In genomic region chr11:128516886-128517285, GRCh38 we compare ENCODE assay signal across 12 cellular contexts.
DNase-seq lines count a peak whose midpoint lies in the region; ATAC-seq and TF ChIP-seq lines count a peak whose summit lies in the region.
"Had no signal": no experiment of that assay in that cellular context is flagged by ENCODE, and none has a peak within 500 bp of the region (broad histone marks: within the 10 kb centered on the region; RNA-seq: fewer than 3 reads in every experiment).

No MANE protein-coding gene starts in this region.

- H4K91ac ChIP-seq in mesenchymal stem cell (ENCODE audit: low read length) = no peak overlapping the region

- peak overlapping the region; percentile 97 for H3K4me3 Mint-ChIP-seq in activated naive CD8-positive, alpha-beta T cell

- no peak overlapping the region for H3K4ac ChIP-seq in mesenchymal stem cell (ENCODE audit: low read depth in 1 of 2, low read length in 2 of 2)

- peak overlapping the region; percentile 66 for H2AK5ac ChIP-seq in mesenchymal stem cell (ENCODE audit: low read length, severe bottlenecking)

- no peaks in the 10 kb centered on the region for H3K27me3 ChIP-seq in heart right ventricle
- H3K27me3 ChIP-seq in mesenchymal stem cell (ENCODE audit: control insufficient read depth in 1 of 2, insufficient read depth in 1 of 2, low read length in 2 of 2) = no peaks in the 10 kb centered on the region

- H3K9me3 Mint-ChIP-seq in activated naive CD8-positive, alpha-beta T cell (ENCODE audit: low read depth) = no peaks in the 10 kb centered on the region
- H3K9me3 Mint-ChIP-seq: CD14-positive monocyte had no signal

- DNase-seq in heart right ventricle = no peak
- no peak for DNase-seq in Right ventricle myocardium inferior (ENCODE audit: missing footprints)
- no peak for DNase-seq in mesenchymal stem cell
- no peak for DNase-seq in sciatic nerve (ENCODE audit: low spot score)
- DNase-seq in SK-N-DZ (ENCODE audit: low spot score) = no peak
- no peak for DNase-seq in H4 (ENCODE audit: low spot score)
- DNase-seq: amniotic stem cell, glutamatergic neuron, NCI-H1417 had no signal

- H3K4me1 ChIP-seq in heart right ventricle = peaks cover 15 to 90% (median 78%) of the 10 kb centered on the region in 9 donors
- H3K4me1 ChIP-seq in mesenchymal stem cell (ENCODE audit: control insufficient read depth, insufficient read depth, low read depth, low read length) = peaks cover 11% of the 10 kb centered on the region
- H3K4me1 ChIP-seq in urinary bladder (ENCODE audit: insufficient read depth) = peaks cover 2% of the 10 kb centered on the region

- H3K9ac ChIP-seq in mesenchymal stem cell (ENCODE audit: low read length) = peak overlapping the region; percentile 99

- H3K23ac ChIP-seq in mesenchymal stem cell (ENCODE audit: low read length in 2 of 2) = no peak overlapping the region

- no peak overlapping the region for H2BK12ac ChIP-seq in mesenchymal stem cell (ENCODE audit: low read length in 2 of 2)

- peak overlapping the region; percentile 1 for H4K8ac ChIP-seq in mesenchymal stem cell (ENCODE audit: low read length)

- peak overlapping the region; percentile 50 for H2BK120ac ChIP-seq in mesenchymal stem cell (ENCODE audit: low read depth, low read length)

- H3K4me1 Mint-ChIP-seq in activated naive CD8-positive, alpha-beta T cell (ENCODE audit: low read depth) = peaks cover 64% of the 10 kb centered on the region

- no peak overlapping the region for H3K14ac ChIP-seq in mesenchymal stem cell (ENCODE audit: low read length in 2 of 2)

- no peaks in the 10 kb centered on the region for H3K79me1 ChIP-seq in mesenchymal stem cell (replicated peaks; ENCODE audit: low read length, poor library complexity, severe bottlenecking)

- H3K27ac Mint-ChIP-seq in activated naive CD8-positive, alpha-beta T cell = peak overlapping the region; percentile 99

- no peak overlapping the region for H2AFZ ChIP-seq in mesenchymal stem cell (ENCODE audit: low read depth, low read length)

- no peaks in the 10 kb centered on the region for H3K9me3 ChIP-seq in heart right ventricle
- no peaks in the 10 kb centered on the region for H3K9me3 ChIP-seq in mesenchymal stem cell (ENCODE audit: control insufficient read depth, low read length)

- H3K27me3 Mint-ChIP-seq in activated naive CD8-positive, alpha-beta T cell = no peaks in the 10 kb centered on the region

- WGBS in heart right ventricle, 2 donors = 45 to 46% methylated on average over 4 of the region's 4 CpGs
- 78% methylated on average over 3 of the region's 4 CpGs for WGBS in mesenchymal stem cell
- 68% methylated on average over 4 of the region's 4 CpGs for WGBS in urinary bladder

- H3K4me3 ChIP-seq in heart right ventricle (peak overlapping the region in 9 of 10 donors; percentile 67 to 92 (median 81)), mesenchymal stem cell (ENCODE audit: insufficient read depth in 1 of 2, low read depth in 1 of 2, low read length in 2 of 2) (peak overlapping the region in 1 of 2 experiments; percentile 93), urinary bladder (ENCODE audit: low read depth, low read length) (peak overlapping the region; percentile 12)

- H3K18ac ChIP-seq in mesenchymal stem cell (ENCODE audit: low read depth in 1 of 2, low read length in 2 of 2) = no peak overlapping the region

- H3K27ac ChIP-seq in heart right ventricle = peak overlapping the region in 9 of 10 donors; percentile 37 to 99 (median 96)
- peak overlapping the region; percentile 90 for H3K27ac ChIP-seq in mesenchymal stem cell (ENCODE audit: low read length, poor library complexity, severe bottlenecking)
- H3K27ac ChIP-seq in urinary bladder (ENCODE audit: low read depth) = peak overlapping the region; percentile 57

- H2BK5ac ChIP-seq in mesenchymal stem cell (ENCODE audit: low read depth, low read length, poor library complexity, severe bottlenecking) = no peak overlapping the region

- H3K4me2 ChIP-seq in mesenchymal stem cell (ENCODE audit: low read length, poor library complexity, severe bottlenecking) = peak overlapping the region; percentile 54

- TF ChIP-seq CTCF in heart right ventricle (IDR thresholded peaks at IDR 0.05) = no peak

- no peak for ATAC-seq in heart right ventricle
- ATAC-seq in Right ventricle myocardium inferior = no peak
- ATAC-seq in sciatic nerve = no peak

- H3K36me3 ChIP-seq in heart right ventricle (peaks cover 0 to 38% (median 12%) of the 10 kb centered on the region in 9 donors), mesenchymal stem cell (ENCODE audit: control insufficient read depth in 1 of 2, insufficient read depth in 2 of 2, low read depth in 1 of 2, low read length in 2 of 2) (peaks cover 7 to 29% of the 10 kb centered on the region in 2 experiments), urinary bladder (ENCODE audit: insufficient read depth) (no peaks in the 10 kb centered on the region)

- no peak overlapping the region for H2BK15ac ChIP-seq in mesenchymal stem cell (ENCODE audit: low read depth, poor library complexity, severe bottlenecking)

- H3K36me3 Mint-ChIP-seq in activated naive CD8-positive, alpha-beta T cell = peaks cover 38% of the 10 kb centered on the region

- intact Hi-C loops in heart right ventricle (cut with DNase I) (loop anchor here in 1 of 10 donors (5.0 kb wide), 1 partner anchor 35 kb away; no protein-coding TSS in a partner anchor), Right ventricle myocardium inferior (cut with DNase I) (no loop called here), sciatic nerve (cut with DNase I) (no loop called here)
